In genomic region chr10:86751477-86751876, GRCh38 we compare ENCODE assay signal across 8 cellular contexts.
"Had no signal": no experiment of that assay in that cellular context is flagged by ENCODE, and none has a peak within 500 bp of the region (broad histone marks: within the 10 kb centered on the region; RNA-seq: fewer than 3 reads in every experiment).

No MANE protein-coding gene starts in this region.

- DNase-seq: H9, HCEC 1CT, KBM-7 had no signal

- H2AFZ ChIP-seq: GM23338 had no signal

- ATAC-seq: GM23338 had no signal

- FAIRE-seq: H1, H54 had no signal

- H3K9ac ChIP-seq: KMS-11 had no signal

- H3K27ac ChIP-seq: HL-60, KMS-11 had no signal

- H3K4me3 ChIP-seq: GM23338 had no signal

- H3K4me2 ChIP-seq: KMS-11 had no signal
